In the genomic region with DNA sequence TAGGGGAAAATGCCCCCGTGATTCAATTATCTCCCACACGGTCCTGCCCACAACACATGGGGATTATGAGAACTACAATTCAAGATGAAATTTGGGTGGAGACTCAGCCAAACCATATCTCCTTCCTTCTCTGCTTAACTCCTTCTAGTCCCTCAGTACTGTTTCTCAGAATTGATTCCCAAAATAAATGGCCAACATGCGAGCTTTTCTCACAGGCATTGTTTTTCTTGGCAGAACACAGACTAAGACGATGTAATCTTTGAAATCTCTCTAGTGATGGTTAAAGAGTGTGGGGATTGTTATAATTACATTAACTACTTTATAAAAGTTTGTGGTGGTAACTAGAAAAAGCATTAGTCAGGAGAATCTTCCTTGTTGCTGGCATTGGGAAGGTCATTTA, we compare ENCODE assay signal across 19 cellular contexts.
DNase-seq lines count a peak whose midpoint lies in the region; ATAC-seq and TF ChIP-seq lines count a peak whose summit lies in the region.
"Had no signal": no experiment of that assay in that cellular context is flagged by ENCODE, and none has a peak within 500 bp of the region (broad histone marks: within the 10 kb centered on the region; RNA-seq: fewer than 3 reads in every experiment).

No MANE protein-coding gene starts in this region.

- H3K4me1 ChIP-seq in effector memory CD4-positive, alpha-beta T cell (ENCODE audit: control insufficient read depth, insufficient read depth, low read length, poor library complexity, severe bottlenecking) = no peaks in the 10 kb centered on the region

- H3K27me3 Mint-ChIP-seq in naive B cell (no peaks in the 10 kb centered on the region), HFFc6 (ENCODE audit: insufficient read depth) (no peaks in the 10 kb centered on the region; the same call in 1 of the 2 replicates)
- H3K27me3 Mint-ChIP-seq in activated CD4-positive, alpha-beta T cell treated with anti-CD3 and anti-CD28 coated beads for 36 hours = no peaks in the 10 kb centered on the region

- H3K4me3 Mint-ChIP-seq in naive B cell (no peak overlapping the region), HFFc6 (no peak overlapping the region)
- H3K4me3 Mint-ChIP-seq in activated CD4-positive, alpha-beta T cell treated with anti-CD3 and anti-CD28 coated beads for 36 hours = no peak overlapping the region

- H3K4me1 Mint-ChIP-seq in naive B cell (peaks cover 21 to 27% (median 22%) of the 10 kb centered on the region in 3 donors), HFFc6 (ENCODE audit: low read depth) (peaks cover 24% of the 10 kb centered on the region)
- peaks cover 14% of the 10 kb centered on the region for H3K4me1 Mint-ChIP-seq in activated CD4-positive, alpha-beta T cell treated with anti-CD3 and anti-CD28 coated beads for 36 hours

- H3K36me3 ChIP-seq in effector memory CD4-positive, alpha-beta T cell (ENCODE audit: control insufficient read depth, insufficient read depth, low read length) = no peaks in the 10 kb centered on the region

- CTCF ChIA-PET in activated CD4-positive, alpha-beta T cell treated with anti-CD3 and anti-CD28 coated beads for 36 hours (lab: Charles Lee) = interaction anchor here (1.2 kb wide), 1 partner anchor 13 kb away, joined by 4 read pairs; no protein-coding TSS in a partner anchor

- no peak for TF ChIP-seq CTCF in choroid plexus epithelial cell (conservative IDR thresholded peaks at IDR 0.05; ENCODE audit: low read depth, low read length)
- TF ChIP-seq CTCF in HFFc6 (IDR thresholded peaks at IDR 0.05) = no peak

- POLR2A ChIA-PET in activated CD4-positive, alpha-beta T cell treated with anti-CD3 and anti-CD28 coated beads for 36 hours (lab: Charles Lee) = no interaction called here

- H3K27ac ChIP-seq in effector memory CD4-positive, alpha-beta T cell (ENCODE audit: insufficient read depth, low read length, poor library complexity, severe bottlenecking) = no peak overlapping the region
- H3K27ac ChIP-seq: A549 had no signal

- no peak for ATAC-seq in naive B cell (ENCODE audit: low read depth in 2 of 2)
- ATAC-seq in activated CD4-positive, alpha-beta T cell treated with anti-CD3 and anti-CD28 coated beads for 36 hours = no peak
- ATAC-seq: A549, GM12878, Panc1, Right ventricle myocardium inferior had no signal

- H3K4me3 ChIP-seq in choroid plexus epithelial cell (ENCODE audit: low read depth, low read length) = no peak overlapping the region
- no peak overlapping the region for H3K4me3 ChIP-seq in effector memory CD4-positive, alpha-beta T cell (ENCODE audit: insufficient read depth, low read depth, low read length, poor library complexity, severe bottlenecking)
- H3K4me3 ChIP-seq: A549, GM12878 had no signal

- H3K9me3 Mint-ChIP-seq in naive B cell (peaks cover 0 to 10% (median 0%) of the 10 kb centered on the region in 7 donors), HFFc6 (no peaks in the 10 kb centered on the region)
- H3K9me3 Mint-ChIP-seq in activated CD4-positive, alpha-beta T cell treated with anti-CD3 and anti-CD28 coated beads for 36 hours (ENCODE audit: low read depth) = no peaks in the 10 kb centered on the region

- no peaks in the 10 kb centered on the region for H3K9me3 ChIP-seq in effector memory CD4-positive, alpha-beta T cell (ENCODE audit: control insufficient read depth, low read length)
- H3K9me3 ChIP-seq: A549 had no signal

- H3K27ac Mint-ChIP-seq in naive B cell = peak overlapping the region in 4 of 6 donors; percentile 4 to 34 (median 8)
- no peak overlapping the region for H3K27ac Mint-ChIP-seq in HFFc6
- no peak overlapping the region for H3K27ac Mint-ChIP-seq in activated CD4-positive, alpha-beta T cell treated with anti-CD3 and anti-CD28 coated beads for 36 hours

- DNase-seq in EH (ENCODE audit: low read depth) = peak; percentile 73
- peak; percentile 9 for DNase-seq in RPMI7951 (ENCODE audit: low read depth)
- DNase-seq in choroid plexus epithelial cell (ENCODE audit: low read depth) = peak; percentile 48
- no peak for DNase-seq in naive B cell
- no peak for DNase-seq in SHP77 treated with DMSO at 0.1 percent for 48 hours (lab: John Stamatoyannopoulos, UW)
- no peak for DNase-seq in effector memory CD4-positive, alpha-beta T cell
- no peak for DNase-seq in HFFc6
- DNase-seq in activated CD4-positive, alpha-beta T cell treated with anti-CD3 and anti-CD28 coated beads for 36 hours = no peak
- DNase-seq: C1 segment of cervical spinal cord, DND-41, GDM1, KG1, NCI-H1092, NCI-H2081 treated with DMSO at 0.1 percent for 48 hours, NCI-H510A treated with DMSO at 0.1 percent for 48 hours had no signal

- no peaks in the 10 kb centered on the region for H3K27me3 ChIP-seq in effector memory CD4-positive, alpha-beta T cell (replicated peaks; ENCODE audit: control insufficient read depth, insufficient read depth, low read length, poor library complexity, severe bottlenecking)

- H3K36me3 Mint-ChIP-seq in naive B cell (peaks cover 19 to 24% of the 10 kb centered on the region in 2 donors), HFFc6 (ENCODE audit: low read depth) (peaks cover 36% of the 10 kb centered on the region)
- peaks cover 19% of the 10 kb centered on the region for H3K36me3 Mint-ChIP-seq in activated CD4-positive, alpha-beta T cell treated with anti-CD3 and anti-CD28 coated beads for 36 hours (ENCODE audit: low read depth)

- intact Hi-C loops in activated CD4-positive, alpha-beta T cell treated with anti-CD3 and anti-CD28 coated beads for 36 hours (cut with DNase I, micrococcal nuclease) = no loop called here

Comparison
In these comparisons a context has a peak if more than half of its experiments do, and no peak if none do; other contexts are left out.
1. DNase-seq: peak in EH (single experiment), RPMI7951 (single experiment) and choroid plexus epithelial cell (single experiment); none in naive B cell (single experiment), SHP77 treated with DMSO at 0.1 percent for 48 hours (single experiment), effector memory CD4-positive, alpha-beta T cell (0 of 3), HFFc6 (single experiment) and activated CD4-positive, alpha-beta T cell treated with anti-CD3 and anti-CD28 coated beads for 36 hours (single experiment).
2. H3K27ac Mint-ChIP-seq: peak in naive B cell (4 of 6); none in HFFc6 (single experiment) and activated CD4-positive, alpha-beta T cell treated with anti-CD3 and anti-CD28 coated beads for 36 hours (single experiment).